Comparison of ENCODE assay signal across 20 cellular contexts in genomic region chr17:47703671-47704070, GRCh38. TPM values are rescaled to one million over a fixed set of nuclear protein-coding genes. Genes with fewer than 3 reads are reported as not detected.
DNase-seq lines count a peak whose midpoint lies in the region; ATAC-seq and TF ChIP-seq lines count a peak whose summit lies in the region.
"Had no signal": no experiment of that assay in that cellular context is flagged by ENCODE, and none has a peak within 500 bp of the region (broad histone marks: within the 10 kb centered on the region; RNA-seq: fewer than 3 reads in every experiment).

No MANE protein-coding gene starts in this region.

- no peak overlapping the region for H2AFZ ChIP-seq in osteoblast (ENCODE audit: low read length)

- H3K27ac ChIP-seq in osteoblast (ENCODE audit: low read depth, low read length) (no peak overlapping the region), suprapubic skin (no peak overlapping the region)

- DNase-seq in activated CD8-positive, alpha-beta memory T cell treated with anti-CD3 and anti-CD28 coated beads, Interleukin-2, amount 50 U/mL, for 48 hours, result peak; percentile 55
- DNase-seq in activated CD8-positive, alpha-beta memory T cell treated with anti-CD3 and anti-CD28 coated beads, Interleukin-2, amount 50 U/mL, for 4 hours, result no peak
- DNase-seq in GM20000 (ENCODE audit: low spot score) (peak; percentile 20), osteoblast (ENCODE audit: insufficient read length, low spot score, missing footprints) (peak; percentile 41), suprapubic skin (ENCODE audit: low spot score in 2 of 2) (no peak), globus pallidus (ENCODE audit: low spot score) (no peak)
- DNase-seq in activated naive CD8-positive, alpha-beta T cell treated with anti-CD3 and anti-CD28 coated beads, Interleukin-2, amount 10 ng/mL, durations not matched to agents 7 days and 5 days, result no peak
- DNase-seq: ACHN, Caco-2, dermis blood vessel endothelial cell, NCI-H1105, NCI-H2171 treated with DMSO at 0.1 percent for 48 hours, stomach had no signal

- H3K4me2 ChIP-seq in osteoblast (ENCODE audit: insufficient read depth, low read length), result no peak overlapping the region

- no peaks in the 10 kb centered on the region for H3K27me3 Mint-ChIP-seq in activated naive CD8-positive, alpha-beta T cell treated with anti-CD3 and anti-CD28 coated beads, Interleukin-2, amount 10 ng/mL, durations not matched to agents 7 days and 5 days

- no peak for ATAC-seq in activated naive CD8-positive, alpha-beta T cell treated with anti-CD3 and anti-CD28 coated beads, Interleukin-2, amount 10 ng/mL, durations not matched to agents 7 days and 5 days (ENCODE audit: low read depth)
- ATAC-seq in HG03378 (IDR thresholded peaks at IDR 0.05; ENCODE audit: unreplicated experiment), result no peak
- ATAC-seq: esophagus mucosa had no signal

- no peak overlapping the region for H3K4me3 ChIP-seq in osteoblast (ENCODE audit: insufficient read depth, low read length)
- no peak overlapping the region for H3K4me3 ChIP-seq in suprapubic skin
- H3K4me3 ChIP-seq: lung, stomach had no signal

- no peak for TF ChIP-seq POLR2A in suprapubic skin (IDR thresholded peaks at IDR 0.05)

- no peaks in the 10 kb centered on the region for H3K36me3 Mint-ChIP-seq in activated naive CD8-positive, alpha-beta T cell treated with anti-CD3 and anti-CD28 coated beads, Interleukin-2, amount 10 ng/mL, durations not matched to agents 7 days and 5 days

- H3K4me1 ChIP-seq in osteoblast (ENCODE audit: insufficient read depth, low read length), result no peaks in the 10 kb centered on the region
- H3K4me1 ChIP-seq in suprapubic skin, result peaks cover 17% of the 10 kb centered on the region
- H3K4me1 ChIP-seq: Caco-2 had no signal

- TF ChIP-seq EP300 in suprapubic skin (IDR thresholded peaks at IDR 0.05), result no peak

- peaks cover 34% of the 10 kb centered on the region for H4K20me1 ChIP-seq in osteoblast (ENCODE audit: insufficient read depth, low read length)

- no peaks in the 10 kb centered on the region for H3K9me3 Mint-ChIP-seq in activated naive CD8-positive, alpha-beta T cell treated with anti-CD3 and anti-CD28 coated beads, Interleukin-2, amount 10 ng/mL, durations not matched to agents 7 days and 5 days
- H3K9me3 Mint-ChIP-seq: brain, nephron had no signal

- POLR2A ChIA-PET in activated naive CD8-positive, alpha-beta T cell treated with anti-CD3 and anti-CD28 coated beads, Interleukin-2, amount 10 ng/mL, durations not matched to agents 7 days and 5 days (lab: Charles Lee), result interaction anchor here (1.1 to 2.8 kb wide), 4 partner anchors 15 to 29 kb away, joined by 3 to 19 read pairs (median 4); partner anchors contain the start of gene TBX21

- H3K79me2 ChIP-seq in osteoblast (ENCODE audit: insufficient read depth, low read length), result no peaks in the 10 kb centered on the region

- peaks cover 70% of the 10 kb centered on the region for H3K4me1 Mint-ChIP-seq in activated naive CD8-positive, alpha-beta T cell treated with anti-CD3 and anti-CD28 coated beads, Interleukin-2, amount 10 ng/mL, durations not matched to agents 7 days and 5 days

- peak overlapping the region; percentile 72 for H3K4me3 Mint-ChIP-seq in activated naive CD8-positive, alpha-beta T cell treated with anti-CD3 and anti-CD28 coated beads, Interleukin-2, amount 10 ng/mL, durations not matched to agents 7 days and 5 days
- H3K4me3 Mint-ChIP-seq: brain, nephron had no signal

- 88% methylated on average over 5 of the region's 5 CpGs for WGBS in suprapubic skin

- TF ChIP-seq CTCF in GM20000 (IDR thresholded peaks at IDR 0.05; ENCODE audit: extremely low read depth, missing control alignments) (no peak), osteoblast (IDR thresholded peaks at IDR 0.05; ENCODE audit: extremely low read depth, low read depth, low read length) (no peak), suprapubic skin (IDR thresholded peaks at IDR 0.05) (no peak)

- H3K27me3 ChIP-seq in osteoblast (ENCODE audit: insufficient read depth, low read length), result peaks cover 3% of the 10 kb centered on the region
- H3K27me3 ChIP-seq in suprapubic skin, result no peaks in the 10 kb centered on the region
- H3K27me3 ChIP-seq: stomach had no signal

- H3K9me3 ChIP-seq in osteoblast (ENCODE audit: low read depth, low read length) (no peaks in the 10 kb centered on the region), suprapubic skin (no peaks in the 10 kb centered on the region)
- H3K9me3 ChIP-seq: Caco-2, stomach had no signal

- peaks cover 8% of the 10 kb centered on the region for H3K36me3 ChIP-seq in osteoblast (ENCODE audit: insufficient read depth, low read length)
- peaks cover 18% of the 10 kb centered on the region for H3K36me3 ChIP-seq in suprapubic skin

- peak overlapping the region; percentile 82 for H3K27ac Mint-ChIP-seq in activated naive CD8-positive, alpha-beta T cell treated with anti-CD3 and anti-CD28 coated beads, Interleukin-2, amount 10 ng/mL, durations not matched to agents 7 days and 5 days
- H3K27ac Mint-ChIP-seq: brain, nephron had no signal

RNA-seq across cellular contexts. Expression of gene TBKBP1, which starts 9.7 kb away (rescaled TPM):
- total RNA-seq in activated naive CD8-positive, alpha-beta T cell treated with anti-CD3 and anti-CD28 coated beads, Interleukin-2, amount 10 ng/mL, durations not matched to agents 7 days and 5 days, result 1 to 10 TPM; 8.0 to 8.9 TPM
- 11.8 and 11.9 TPM in 2 replicates for total RNA-seq in osteoblast
- 10 to 100 TPM in 1 of 4 donors, 1 to 10 TPM in 3; 4.9 to 10.5 (median 8.4) TPM for total RNA-seq in suprapubic skin

RNA-seq across cellular contexts. Expression of gene TBX21, which starts 29.4 kb away (rescaled TPM):
- 10 to 100 TPM; 20.7 to 22.8 TPM for total RNA-seq in activated naive CD8-positive, alpha-beta T cell treated with anti-CD3 and anti-CD28 coated beads, Interleukin-2, amount 10 ng/mL, durations not matched to agents 7 days and 5 days
- total RNA-seq in osteoblast (not detected in 2 replicates), suprapubic skin (under 1 TPM in 1 of 4 donors, not detected in 3; 0.80 TPM)
- total RNA-seq: Caco-2, dermis blood vessel endothelial cell, esophagus mucosa, pulmonary artery endothelial cell, RPMI7951 had no signal

RNA-seq across cellular contexts. Expression of gene KPNB1, which starts 54.0 kb away (rescaled TPM):
- 100 to 1,000 TPM; 335 TPM for total RNA-seq in activated naive CD8-positive, alpha-beta T cell treated with anti-CD3 and anti-CD28 coated beads, Interleukin-2, amount 10 ng/mL, durations not matched to agents 7 days and 5 days
- total RNA-seq in osteoblast (331 and 351 TPM in 2 replicates), suprapubic skin (100 to 1,000 TPM; 100 to 162 (median 139) TPM)

Comparison
In these comparisons a context has a peak if more than half of its experiments do, and no peak if none do; other contexts are left out.
1. DNase-seq: peak in activated CD8-positive, alpha-beta memory T cell treated with anti-CD3 and anti-CD28 coated beads, Interleukin-2, amount 50 U/mL, for 48 hours (single experiment), GM20000 (single experiment) and osteoblast (single experiment); none in activated CD8-positive, alpha-beta memory T cell treated with anti-CD3 and anti-CD28 coated beads, Interleukin-2, amount 50 U/mL, for 4 hours (single experiment), activated naive CD8-positive, alpha-beta T cell treated with anti-CD3 and anti-CD28 coated beads, Interleukin-2, amount 10 ng/mL, durations not matched to agents 7 days and 5 days (single experiment), suprapubic skin (0 of 2) and globus pallidus (single experiment).
2. RNA of gene TBX21, which starts 29.4 kb away (total RNA-seq): 20.7 to 22.8 TPM in activated naive CD8-positive, alpha-beta T cell treated with anti-CD3 and anti-CD28 coated beads, Interleukin-2, amount 10 ng/mL, durations not matched to agents 7 days and 5 days; 0.80 TPM in suprapubic skin and not detected in osteoblast; every median in the first group is over 10 times any median in the second.